Comparison of ENCODE assay signal across 17 cellular contexts in genomic region chr3:16090711-16091110, GRCh38.
"Had no signal": no experiment of that assay in that cellular context is flagged by ENCODE, and none has a peak within 500 bp of the region (broad histone marks: within the 10 kb centered on the region; RNA-seq: fewer than 3 reads in every experiment).

No MANE protein-coding gene starts in this region.

- H3K4me1 ChIP-seq: pancreas, spleen had no signal

- DNase-seq: activated CD4-positive, alpha-beta T cell treated with anti-CD3 and anti-CD28 coated beads for 4 hours; activated CD8-positive, alpha-beta memory T cell treated with anti-CD3 and anti-CD28 coated beads, Interleukin-2, amount 50 U/mL, for 48 hours; activated CD8-positive, alpha-beta T cell treated with anti-CD3 and anti-CD28 coated beads, Interleukin-2, amount 10 ng/mL, durations not matched to agents 7 days and 5 days; activated naive CD4-positive, alpha-beta T cell treated with Interleukin-2 at 50 U/mL for 16 hours; cerebellar nuclear complex; endodermal cell; gastrocnemius medialis; heart right ventricle; left lung; spleen; stimulated activated CD4-positive, alpha-beta T cell treated with anti-CD3 and anti-CD28 coated beads, Interleukin-1b, Interleukin-23, amount 100 ng/mL, for 48 hours; upper lobe of left lung had no signal

- H3K27ac Mint-ChIP-seq: activated CD8-positive, alpha-beta T cell treated with anti-CD3 and anti-CD28 coated beads, Interleukin-2, amount 10 ng/mL, durations not matched to agents 7 days and 5 days; endodermal cell; memory B cell; stimulated activated memory B cell treated with anti-CD40 and anti-IgM and Interleukin-4, amounts not matched to agents 10 μg/mL and 1 μg/mL and 100 μg/mL, for 72 hours had no signal

- H3K27ac ChIP-seq: body of pancreas, heart right ventricle, pancreas, right atrium auricular region, spleen, upper lobe of left lung had no signal

- H3K36me3 ChIP-seq: gastrocnemius medialis, heart right ventricle, left lung, pancreas, right atrium auricular region, spleen, upper lobe of left lung had no signal

- H3K4me3 ChIP-seq: body of pancreas, gastrocnemius medialis, heart right ventricle, left lung, pancreas, right atrium auricular region, spleen, upper lobe of left lung had no signal

- H3K27me3 Mint-ChIP-seq: memory B cell; stimulated activated memory B cell treated with anti-CD40 and anti-IgM and Interleukin-4, amounts not matched to agents 10 μg/mL and 1 μg/mL and 100 μg/mL, for 72 hours had no signal

- H3K4me3 Mint-ChIP-seq: activated CD8-positive, alpha-beta T cell treated with anti-CD3 and anti-CD28 coated beads, Interleukin-2, amount 10 ng/mL, durations not matched to agents 7 days and 5 days; endodermal cell; memory B cell; stimulated activated memory B cell treated with anti-CD40 and anti-IgM and Interleukin-4, amounts not matched to agents 10 μg/mL and 1 μg/mL and 100 μg/mL, for 72 hours had no signal

- H3K4me1 Mint-ChIP-seq: memory B cell; stimulated activated memory B cell treated with anti-CD40 and anti-IgM and Interleukin-4, amounts not matched to agents 10 μg/mL and 1 μg/mL and 100 μg/mL, for 72 hours had no signal

- H3K36me3 Mint-ChIP-seq: memory B cell; stimulated activated memory B cell treated with anti-CD40 and anti-IgM and Interleukin-4, amounts not matched to agents 10 μg/mL and 1 μg/mL and 100 μg/mL, for 72 hours had no signal

- H3K9me3 ChIP-seq: body of pancreas, gastrocnemius medialis, heart right ventricle, left lung, pancreas, right atrium auricular region, spleen, upper lobe of left lung had no signal

- ATAC-seq: activated CD8-positive, alpha-beta T cell treated with anti-CD3 and anti-CD28 coated beads, Interleukin-2, amount 10 ng/mL, durations not matched to agents 7 days and 5 days; gastrocnemius medialis; heart right ventricle had no signal

- H3K27me3 ChIP-seq: body of pancreas, gastrocnemius medialis, heart right ventricle, left lung, pancreas, right atrium auricular region, upper lobe of left lung had no signal
